In genomic region chr19:38831142-38831605, GRCh38 we compare ENCODE assay signal across 1 cellular context.
A peak's percentile ranks its signal among the peaks of the same experiment; 100 is the strongest.
TF ChIP-seq lines count a peak whose summit lies in the region.

No MANE protein-coding gene starts in this region.

TF ChIP-seq in K562, 482 proteins besides CTCF, POLR2A, EP300 and RAD21 (continued from another document):
- TF ChIP-seq STAT6 (CRISPR knock-in tag; IDR thresholded peaks at IDR 0.05) (no peak), DIDO1 (tag; IDR thresholded peaks at IDR 0.05; ENCODE audit: low read depth) (0 out of 2 replicates have a peak, but pooled peaks have one; percentile 14), ZNF518B (CRISPR knock-in tag; IDR thresholded peaks at IDR 0.05) (no peak)
